23 cellular contexts compared by ENCODE assay signal in the genomic region with DNA sequence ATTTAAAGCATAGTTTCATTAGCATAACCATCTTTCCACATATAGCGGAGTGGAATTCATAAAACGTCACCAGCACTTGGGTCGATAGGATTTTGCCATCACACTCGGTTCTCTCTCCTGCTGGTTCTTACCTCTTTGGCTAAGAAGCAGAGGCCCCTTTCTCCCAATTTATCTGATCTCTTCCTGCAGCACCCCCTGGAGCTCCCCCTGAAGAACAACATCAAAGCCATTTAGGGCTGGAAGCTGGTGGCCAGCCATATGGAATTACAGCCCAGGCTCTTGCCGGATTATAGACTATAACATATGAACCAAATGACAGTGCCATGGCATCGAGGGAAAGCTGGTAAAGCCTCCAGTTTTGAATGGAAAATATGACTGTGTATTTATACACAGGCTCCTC. TPM values are rescaled to one million over a fixed set of nuclear protein-coding genes. Genes with fewer than 3 reads are reported as not detected.
DNase-seq lines count a peak whose midpoint lies in the region; ATAC-seq and TF ChIP-seq lines count a peak whose summit lies in the region.
"Had no signal": no experiment of that assay in that cellular context is flagged by ENCODE, and none has a peak within 500 bp of the region (broad histone marks: within the 10 kb centered on the region; RNA-seq: fewer than 3 reads in every experiment).

No MANE protein-coding gene starts in this region.

- no peak for TF ChIP-seq POLR2A in breast epithelium (IDR thresholded peaks at IDR 0.05)

- H3K36me3 Mint-ChIP-seq in MCF 10A (ENCODE audit: insufficient read depth, unreplicated experiment): no peaks in the 10 kb centered on the region
- H3K36me3 Mint-ChIP-seq in T-helper 17 cell (ENCODE audit: low read depth): no peaks in the 10 kb centered on the region
- H3K36me3 Mint-ChIP-seq: activated naive CD8-positive, alpha-beta T cell treated with anti-CD3 and anti-CD28 coated beads for 36 hours; CD4-positive, CD25-positive, alpha-beta regulatory T cell; stimulated activated memory B cell treated with anti-CD40 and anti-IgM and Interleukin-4, amounts not matched to agents 10 μg/mL and 1 μg/mL and 100 μg/mL, for 72 hours had no signal

- POLR2A ChIA-PET in MCF 10A (lab: Yijun Ruan, JAX): no interaction called here

- H3K4me3 ChIP-seq in breast epithelium (no peak overlapping the region), choroid plexus epithelial cell (ENCODE audit: low read depth, low read length) (no peak overlapping the region)
- H3K4me3 ChIP-seq: colonic mucosa, left lung, MG63, vagina had no signal

- no peak for ATAC-seq in T-helper 17 cell
- ATAC-seq: activated T-helper 17 cell treated with anti-CD3 and anti-CD28 coated beads, Interleukin-2, amount 50 U/mL, for 72 hours; left lung; stimulated activated memory B cell treated with anti-CD40 and anti-IgM and Interleukin-4, amounts not matched to agents 10 μg/mL and 1 μg/mL and 100 μg/mL, for 72 hours had no signal

- H3K4me1 Mint-ChIP-seq in MCF 10A (ENCODE audit: insufficient read depth, unreplicated experiment): no peaks in the 10 kb centered on the region
- no peaks in the 10 kb centered on the region for H3K4me1 Mint-ChIP-seq in T-helper 17 cell
- H3K4me1 Mint-ChIP-seq: activated naive CD8-positive, alpha-beta T cell treated with anti-CD3 and anti-CD28 coated beads for 36 hours; activated T-helper 17 cell treated with anti-CD3 and anti-CD28 coated beads, Interleukin-2, amount 50 U/mL, for 72 hours; nephron; stimulated activated memory B cell treated with anti-CD40 and anti-IgM and Interleukin-4, amounts not matched to agents 10 μg/mL and 1 μg/mL and 100 μg/mL, for 72 hours had no signal

- intact Hi-C loops in MCF 10A (cut with micrococcal nuclease) (no loop called here), breast epithelium (cut with DNase I; ENCODE audit: low total_unique reads) (loop anchor here (5.0 kb wide), 1 partner anchor 131 kb away; no protein-coding TSS in a partner anchor)

- H3K27ac Mint-ChIP-seq in MCF 10A (ENCODE audit: low read depth, unreplicated experiment): no peak overlapping the region
- no peak overlapping the region for H3K27ac Mint-ChIP-seq in T-helper 17 cell
- H3K27ac Mint-ChIP-seq: activated naive CD8-positive, alpha-beta T cell treated with anti-CD3 and anti-CD28 coated beads for 36 hours; activated T-helper 17 cell treated with anti-CD3 and anti-CD28 coated beads, Interleukin-2, amount 50 U/mL, for 72 hours; CD4-positive, CD25-positive, alpha-beta regulatory T cell; nephron; stimulated activated memory B cell treated with anti-CD40 and anti-IgM and Interleukin-4, amounts not matched to agents 10 μg/mL and 1 μg/mL and 100 μg/mL, for 72 hours had no signal

- no peaks in the 10 kb centered on the region for H3K36me3 ChIP-seq in breast epithelium
- H3K36me3 ChIP-seq: colonic mucosa, left lung, MG63, vagina had no signal

- TF ChIP-seq CTCF in MCF 10A (IDR thresholded peaks at IDR 0.05; ENCODE audit: unreplicated experiment) (no peak), breast epithelium (IDR thresholded peaks at IDR 0.05) (no peak), choroid plexus epithelial cell (conservative IDR thresholded peaks at IDR 0.05; ENCODE audit: low read depth, low read length) (peak; percentile 53)

- BruUV-seq in MCF 10A (replicated peaks; lab: Mats Ljungman, UMichigan): no TSS peak

- H3K27me3 ChIP-seq in breast epithelium: no peaks in the 10 kb centered on the region
- H3K27me3 ChIP-seq: colonic mucosa, left lung, MG63, vagina had no signal

- no peaks in the 10 kb centered on the region for H3K4me1 ChIP-seq in breast epithelium
- H3K4me1 ChIP-seq: colonic mucosa, left lung, vagina had no signal

- peaks cover 29% of the 10 kb centered on the region for H3K27me3 Mint-ChIP-seq in MCF 10A (ENCODE audit: insufficient read depth, unreplicated experiment)
- peaks cover 28% of the 10 kb centered on the region for H3K27me3 Mint-ChIP-seq in T-helper 17 cell

- no peak overlapping the region for H3K27ac ChIP-seq in breast epithelium
- H3K27ac ChIP-seq: colonic mucosa, left lung, vagina had no signal

- CTCF ChIA-PET in MCF 10A (lab: Yijun Ruan, JAX): no interaction called here

- DNase-seq in MCF 10A (ENCODE audit: unreplicated experiment) (peak; percentile 6), breast epithelium (ENCODE audit: low spot score in 2 of 2) (no peak), NCI-H82 (lab: John Stamatoyannopoulos, UW) (peak; percentile 92), choroid plexus epithelial cell (ENCODE audit: low read depth) (peak; percentile 41), NCI-H1105 treated with DMSO at 0.1 percent for 48 hours (lab: John Stamatoyannopoulos, UW) (no peak), KG1 (lab: John Stamatoyannopoulos, UW) (no peak), NCI-H524 treated with DMSO at 0.1 percent for 48 hours (lab: John Stamatoyannopoulos, UW) (no peak), T-helper 17 cell (no peak)
- DNase-seq: activated CD4-positive, alpha-beta T cell treated with anti-CD3 and anti-CD28 coated beads for 48 hours; activated naive CD8-positive, alpha-beta T cell treated with anti-CD3 and anti-CD28 coated beads for 36 hours; CD4-positive, CD25-positive, alpha-beta regulatory T cell; colonic mucosa; DMS79; glutamatergic neuron; left lung; MG63; NCI-H146; NCI-H2227 treated with DMSO at 0.1 percent for 48 hours; RPMI8226 had no signal

- H3K9me3 ChIP-seq in breast epithelium (no peaks in the 10 kb centered on the region), T-helper 17 cell (ENCODE audit: control insufficient read depth, low read length, poor library complexity, severe bottlenecking) (no peaks in the 10 kb centered on the region)
- H3K9me3 ChIP-seq: colonic mucosa, left lung, MG63, vagina had no signal

- no peaks in the 10 kb centered on the region for H3K9me3 Mint-ChIP-seq in MCF 10A (ENCODE audit: unreplicated experiment)
- H3K9me3 Mint-ChIP-seq: activated naive CD8-positive, alpha-beta T cell treated with anti-CD3 and anti-CD28 coated beads for 36 hours; activated T-helper 17 cell treated with anti-CD3 and anti-CD28 coated beads, Interleukin-2, amount 50 U/mL, for 72 hours; nephron had no signal

- no peak overlapping the region for H3K4me3 Mint-ChIP-seq in MCF 10A (ENCODE audit: unreplicated experiment)
- H3K4me3 Mint-ChIP-seq in T-helper 17 cell: no peak overlapping the region
- H3K4me3 Mint-ChIP-seq: activated naive CD8-positive, alpha-beta T cell treated with anti-CD3 and anti-CD28 coated beads for 36 hours; activated T-helper 17 cell treated with anti-CD3 and anti-CD28 coated beads, Interleukin-2, amount 50 U/mL, for 72 hours; CD4-positive, CD25-positive, alpha-beta regulatory T cell; nephron; stimulated activated memory B cell treated with anti-CD40 and anti-IgM and Interleukin-4, amounts not matched to agents 10 μg/mL and 1 μg/mL and 100 μg/mL, for 72 hours had no signal

RNA-seq across cellular contexts. Expression of a gene that starts 6.4 kb away (rescaled TPM):
- total RNA-seq in MCF 10A (2022) (0.91 and 1.3 TPM in 2 replicates), breast epithelium (under 1 TPM; under 0.01 to 0.80 (median 0.15) TPM), T-helper 17 cell (under 1 TPM in 1 of 2 donors, not detected in 1; 0.40 TPM)
- total RNA-seq: CD4-positive, CD25-positive, alpha-beta regulatory T cell; vagina had no signal

Comparison
In these comparisons a context has a peak if more than half of its experiments do, and no peak if none do; other contexts are left out.
1. DNase-seq: peak in MCF 10A (single experiment), NCI-H82 (single experiment) and choroid plexus epithelial cell (single experiment); none in breast epithelium (0 of 2), NCI-H1105 treated with DMSO at 0.1 percent for 48 hours (single experiment), KG1 (single experiment), NCI-H524 treated with DMSO at 0.1 percent for 48 hours (single experiment) and T-helper 17 cell (0 of 3).